12 cellular contexts compared by ENCODE assay signal in the genomic region with DNA sequence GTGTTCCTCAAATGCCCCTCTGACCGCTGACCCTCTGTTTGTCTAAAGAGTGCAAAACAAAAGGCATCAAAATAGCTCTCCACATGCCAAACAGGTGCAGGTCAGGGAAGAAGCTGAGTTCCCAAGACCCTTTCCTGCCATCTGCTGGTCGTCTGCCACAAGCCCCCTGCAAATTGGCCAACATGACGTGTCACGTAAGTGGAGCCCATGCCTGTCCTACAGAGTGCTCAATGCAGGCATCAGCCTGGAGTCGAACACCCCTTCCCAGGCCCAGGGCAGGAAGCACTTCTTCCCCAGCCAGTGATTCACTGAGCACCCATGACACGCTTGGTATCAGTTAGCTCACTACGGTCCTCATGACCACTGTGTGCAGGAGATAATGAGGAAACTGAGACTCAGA. TPM values are rescaled to one million over a fixed set of nuclear protein-coding genes. Genes with fewer than 3 reads are reported as not detected.
DNase-seq lines count a peak whose midpoint lies in the region; ATAC-seq, FAIRE-seq and TF ChIP-seq lines count a peak whose summit lies in the region.
"Had no signal": no experiment of that assay in that cellular context is flagged by ENCODE, and none has a peak within 500 bp of the region (broad histone marks: within the 10 kb centered on the region; RNA-seq: fewer than 3 reads in every experiment).

No MANE protein-coding gene starts in this region.

- DNase-seq in DMS79 treated with DMSO at 0.1 percent for 48 hours (lab: John Stamatoyannopoulos, UW) = peak; percentile 13
- DNase-seq in DMS79 (lab: John Stamatoyannopoulos, UW) = no peak
- peak; percentile 43 for DNase-seq in HTR-8/SVneo (ENCODE audit: insufficient read length, low spot score)
- peak; percentile 26 for DNase-seq in UCSD-AML1 (lab: John Stamatoyannopoulos, UW; ENCODE audit: unreplicated experiment)
- DNase-seq in left lung = peak in 1 of 2 donors; percentile 31
- DNase-seq in NCI-H128 (lab: John Stamatoyannopoulos, UW; ENCODE audit: unreplicated experiment) = no peak
- no peak for DNase-seq in effector CD8-positive, alpha-beta T cell (lab: John Stamatoyannopoulos, UW)
- DNase-seq in OCI-M2 (lab: John Stamatoyannopoulos, UW; ENCODE audit: unreplicated experiment) = no peak

- no peaks in the 10 kb centered on the region for H3K27me3 ChIP-seq in left lung
- H3K27me3 ChIP-seq: adrenal gland had no signal

- TF ChIP-seq CTCF in left lung (IDR thresholded peaks at IDR 0.05) = no peak

- peaks cover 0 to 9% of the 10 kb centered on the region in 2 donors for H3K4me1 ChIP-seq in left lung

- no peak overlapping the region for H3K4me3 ChIP-seq in left lung
- H3K4me3 ChIP-seq: adrenal gland had no signal

- FAIRE-seq in HTR-8/SVneo (lab: Jason Lieb, UNC) = no peak
- FAIRE-seq: A204.1 had no signal

- ATAC-seq in left lung = peak; percentile 26

- H3K36me3 ChIP-seq in left lung = no peaks in the 10 kb centered on the region
- H3K36me3 ChIP-seq: adrenal gland had no signal

- no peak overlapping the region for H3K27ac ChIP-seq in left lung
- H3K27ac ChIP-seq: adrenal gland had no signal

- intact Hi-C loops in left lung (cut with DNase I) = no loop called here

- no peaks in the 10 kb centered on the region for H3K9me3 ChIP-seq in left lung
- H3K9me3 ChIP-seq: adrenal gland had no signal

RNA-seq across cellular contexts. Expression of a gene that starts 14.1 kb away (rescaled TPM):
- under 1 TPM in 1 of 2 donors, not detected in 1; 0.23 TPM for total RNA-seq in left lung
- total RNA-seq: adrenal gland, lower leg skin, NCI-H460 had no signal

RNA-seq across cellular contexts. Expression of a gene that starts 34.4 kb away (rescaled TPM):
- 10 to 100 TPM; 52.2 to 54.7 TPM for total RNA-seq in left lung

RNA-seq across cellular contexts. Expression of a gene that starts 53.4 kb away (rescaled TPM):
- total RNA-seq in left lung = 10 to 100 TPM; 25.4 to 33.9 TPM

Comparison
In these comparisons a context has a peak if more than half of its experiments do, and no peak if none do; other contexts are left out.
1. DNase-seq: peak in DMS79 treated with DMSO at 0.1 percent for 48 hours (single experiment), HTR-8/SVneo (single experiment) and UCSD-AML1 (single experiment); none in DMS79 (single experiment), NCI-H128 (single experiment), effector CD8-positive, alpha-beta T cell (single experiment) and OCI-M2 (single experiment).